Comparison of ENCODE assay signal across 31 cellular contexts in the genomic region with DNA sequence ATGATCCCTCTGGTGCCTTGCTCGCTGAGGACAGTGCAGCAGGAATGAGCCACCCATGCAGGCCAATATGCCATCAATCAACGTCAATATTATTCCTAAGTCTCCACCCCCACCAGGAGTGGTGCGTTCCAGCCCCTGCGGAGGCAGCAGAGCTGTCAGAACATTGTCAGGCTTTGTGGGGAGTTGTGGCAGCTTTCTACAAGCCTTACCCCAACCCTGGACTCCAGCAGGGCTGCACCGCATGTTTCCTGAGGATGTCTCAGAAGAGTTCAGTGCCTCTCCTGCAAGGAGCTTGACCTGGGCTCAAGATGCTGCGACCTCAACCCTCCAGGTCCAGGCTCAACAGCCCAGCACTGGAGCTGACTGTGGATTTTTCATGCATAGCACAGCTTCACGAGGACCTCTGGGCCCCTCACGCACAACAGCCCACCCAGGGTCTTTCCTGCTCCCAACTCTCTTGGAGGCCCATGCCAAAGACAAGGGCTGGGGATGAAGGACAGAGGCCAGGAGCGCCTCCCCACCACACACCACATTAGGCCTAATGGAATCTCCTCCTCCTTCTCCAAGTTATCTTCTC.
A peak's percentile ranks its signal among the peaks of the same experiment; 100 is the strongest.
DNase-seq lines count a peak whose midpoint lies in the region; ATAC-seq, FAIRE-seq and TF ChIP-seq lines count a peak whose summit lies in the region.
"Had no signal": no experiment of that assay in that cellular context is flagged by ENCODE, and none has a peak within 500 bp of the region (broad histone marks: within the 10 kb centered on the region; RNA-seq: fewer than 3 reads in every experiment).

No MANE protein-coding gene starts in this region.

- H2BK120ac ChIP-seq in neuronal stem cell (ENCODE audit: low read depth, low read length): no peak overlapping the region

- no peak overlapping the region for H3K23ac ChIP-seq in neuronal stem cell (ENCODE audit: low read depth, low read length, poor library complexity)

- H2BK15ac ChIP-seq in neuronal stem cell (ENCODE audit: low read length): no peak overlapping the region

- no CpG with 5 or more reads among the region's 9 CpGs for WGBS in neuronal stem cell (ENCODE audit: extremely low coverage in 2 of 2, insufficient read length in 2 of 2, insufficient replicate concordance in 1 of 2), 2 donors

- H2BK5ac ChIP-seq in neuronal stem cell (ENCODE audit: low read length): no peak overlapping the region

- no peak overlapping the region for H4K8ac ChIP-seq in neuronal stem cell (ENCODE audit: low read depth, low read length)

- H3K4me1 Mint-ChIP-seq in astrocyte (ENCODE audit: low read depth, unreplicated experiment): peaks cover 26% of the 10 kb centered on the region
- H3K4me1 Mint-ChIP-seq: activated CD4-positive, alpha-beta memory T cell treated with anti-CD3 and anti-CD28 coated beads, Interleukin-2, amount 10 ng/mL, durations not matched to agents 7 days and 5 days; activated naive CD8-positive, alpha-beta T cell treated with anti-CD3 and anti-CD28 coated beads, Interleukin-2, amount 50 U/mL, for 24 hours had no signal

- TF ChIP-seq CTCF in astrocyte (IDR thresholded peaks at IDR 0.05; ENCODE audit: insufficient read depth, low read depth, low read length): no peak

- ATAC-seq in HG03432 (IDR thresholded peaks at IDR 0.05; ENCODE audit: unreplicated experiment): no peak
- ATAC-seq: activated naive CD8-positive, alpha-beta T cell treated with anti-CD3 and anti-CD28 coated beads, Interleukin-2, amount 50 U/mL, for 24 hours; esophagus mucosa had no signal

- no peak overlapping the region for H2AK5ac ChIP-seq in neuronal stem cell (ENCODE audit: low read depth, low read length)

- H3K4me1 ChIP-seq in astrocyte (ENCODE audit: insufficient read depth, low read length) (peaks cover 25% of the 10 kb centered on the region), neuronal stem cell (ENCODE audit: control insufficient read depth in 2 of 2, insufficient read depth in 1 of 2, low read depth in 1 of 2, low read length in 2 of 2) (peaks cover 0 to 2% of the 10 kb centered on the region in 2 donors)
- H3K4me1 ChIP-seq: colonic mucosa, left lung, Peyer's patch had no signal

- no peak overlapping the region for H2AFZ ChIP-seq in astrocyte (ENCODE audit: low read depth, low read length)
- no peak overlapping the region for H2AFZ ChIP-seq in neuronal stem cell (ENCODE audit: low read length)
- H2AFZ ChIP-seq: hepatocyte had no signal

- H3K4me3 Mint-ChIP-seq in astrocyte (ENCODE audit: unreplicated experiment): no peak overlapping the region
- H3K4me3 Mint-ChIP-seq: activated CD4-positive, alpha-beta memory T cell treated with anti-CD3 and anti-CD28 coated beads, Interleukin-2, amount 10 ng/mL, durations not matched to agents 7 days and 5 days; activated naive CD8-positive, alpha-beta T cell treated with anti-CD3 and anti-CD28 coated beads, Interleukin-2, amount 50 U/mL, for 24 hours; activated T-cell treated with anti-CD3 and anti-CD28 coated beads, Interleukin-2, amount 50 U/mL, for 24 hours; brain; naive B cell had no signal

- H3K4ac ChIP-seq in neuronal stem cell (ENCODE audit: low read length): no peak overlapping the region

- no peak overlapping the region for H3K27ac Mint-ChIP-seq in astrocyte (ENCODE audit: unreplicated experiment)
- H3K27ac Mint-ChIP-seq: activated CD4-positive, alpha-beta memory T cell treated with anti-CD3 and anti-CD28 coated beads, Interleukin-2, amount 10 ng/mL, durations not matched to agents 7 days and 5 days; activated naive CD8-positive, alpha-beta T cell treated with anti-CD3 and anti-CD28 coated beads, Interleukin-2, amount 50 U/mL, for 24 hours; activated T-cell treated with anti-CD3 and anti-CD28 coated beads, Interleukin-2, amount 50 U/mL, for 24 hours; naive B cell had no signal

- H3K18ac ChIP-seq in neuronal stem cell (ENCODE audit: low read length): peak overlapping the region; percentile 49

- H3K4me3 ChIP-seq in astrocyte (ENCODE audit: insufficient read depth, low read depth, low read length) (no peak overlapping the region), neuronal stem cell (ENCODE audit: low read length in 2 of 2) (peak overlapping the region in 1 of 2 donors; percentile 5)
- H3K4me3 ChIP-seq: colonic mucosa, hepatocyte, left lung, Peyer's patch had no signal

- H3K79me1 ChIP-seq in neuronal stem cell (ENCODE audit: low read depth, low read length): no peaks in the 10 kb centered on the region

- H4K91ac ChIP-seq in neuronal stem cell (ENCODE audit: low read depth, low read length, poor library complexity): no peak overlapping the region

- H3K27me3 ChIP-seq in astrocyte (ENCODE audit: insufficient read depth, low read length): no peaks in the 10 kb centered on the region
- peaks cover 0 to 3% (median 0%) of the 10 kb centered on the region in 3 experiments for H3K27me3 ChIP-seq in neuronal stem cell (ENCODE audit: control insufficient read depth in 3 of 3, insufficient read depth in 3 of 3, low read depth in 1 of 3, low read length in 3 of 3)
- H3K27me3 ChIP-seq: colonic mucosa, hepatocyte, left lung, Peyer's patch had no signal

- H3K79me2 ChIP-seq in astrocyte (ENCODE audit: insufficient read depth, low read length): no peaks in the 10 kb centered on the region
- H3K79me2 ChIP-seq: hepatocyte had no signal

- peak; percentile 78 for DNase-seq in Daoy (ENCODE audit: low read depth)
- peak; percentile 50 for DNase-seq in M059J (ENCODE audit: low read depth)
- peak; percentile 14 for DNase-seq in astrocyte (ENCODE audit: low read depth)
- DNase-seq in neuronal stem cell (ENCODE audit: low spot score): no peak
- no peak for DNase-seq in SKM-1 (lab: John Stamatoyannopoulos, UW; ENCODE audit: unreplicated experiment)
- DNase-seq in NCI-H1417 (lab: John Stamatoyannopoulos, UW): no peak
- DNase-seq: activated CD4-positive, alpha-beta memory T cell treated with anti-CD3 and anti-CD28 coated beads, Interleukin-2, amount 10 ng/mL, durations not matched to agents 7 days and 5 days; activated CD4-positive, CD25-positive, alpha-beta regulatory T cell; activated gamma-delta T cell treated with Interleukin-2 at 50 U/mL for 16 hours; activated naive CD8-positive, alpha-beta T cell treated with anti-CD3 and anti-CD28 coated beads, Interleukin-2, amount 50 U/mL, for 24 hours; activated T-cell treated with anti-CD3 and anti-CD28 coated beads, Interleukin-2, amount 50 U/mL, for 24 hours; Calu3; colonic mucosa; effector memory CD4-positive, alpha-beta T cell; foreskin melanocyte; H7; left lung; MM.1S; naive B cell; NCI-H146; NCI-H510A treated with DMSO at 0.1 percent for 48 hours; occipital lobe; Peyer's patch; small intestine; stimulated activated CD4-positive, alpha-beta T cell treated with anti-CD3 and anti-CD28 coated beads, Interleukin-1b, Interleukin-23, amount 100 ng/mL, for 48 hours had no signal

- H3K9me3 Mint-ChIP-seq in astrocyte (ENCODE audit: unreplicated experiment): peaks cover 5% of the 10 kb centered on the region
- H3K9me3 Mint-ChIP-seq: activated CD4-positive, alpha-beta memory T cell treated with anti-CD3 and anti-CD28 coated beads, Interleukin-2, amount 10 ng/mL, durations not matched to agents 7 days and 5 days; activated naive CD8-positive, alpha-beta T cell treated with anti-CD3 and anti-CD28 coated beads, Interleukin-2, amount 50 U/mL, for 24 hours; activated T-cell treated with anti-CD3 and anti-CD28 coated beads, Interleukin-2, amount 50 U/mL, for 24 hours had no signal

- no peaks in the 10 kb centered on the region for H3K36me3 Mint-ChIP-seq in astrocyte (ENCODE audit: low read depth, unreplicated experiment)

- H4K20me1 ChIP-seq in astrocyte (ENCODE audit: insufficient read depth, low read length): no peaks in the 10 kb centered on the region

- H3K9ac ChIP-seq in astrocyte (ENCODE audit: low read length): peak overlapping the region; percentile 15
- H3K9ac ChIP-seq in neuronal stem cell (ENCODE audit: low read depth, low read length, poor library complexity): no peak overlapping the region

- H3K27ac ChIP-seq in astrocyte (ENCODE audit: low read depth, low read length) (peak overlapping the region; percentile 32), neuronal stem cell (replicated peaks; ENCODE audit: low read length) (no peak overlapping the region)
- H3K27ac ChIP-seq: C4-2B, colonic mucosa, hepatocyte, left lung, Peyer's patch had no signal

- no peak overlapping the region for H3K14ac ChIP-seq in neuronal stem cell (ENCODE audit: low read length)

- H3K4me2 ChIP-seq in astrocyte (ENCODE audit: low read length) (peak overlapping the region; percentile 69), neuronal stem cell (ENCODE audit: insufficient read depth, low read length, poor library complexity, severe bottlenecking) (no peak overlapping the region)
- H3K4me2 ChIP-seq: hepatocyte had no signal

- peaks cover 7% of the 10 kb centered on the region for H3K27me3 Mint-ChIP-seq in astrocyte (ENCODE audit: low read depth, unreplicated experiment)
- H3K27me3 Mint-ChIP-seq: activated naive CD8-positive, alpha-beta T cell treated with anti-CD3 and anti-CD28 coated beads, Interleukin-2, amount 50 U/mL, for 24 hours; activated T-cell treated with anti-CD3 and anti-CD28 coated beads, Interleukin-2, amount 50 U/mL, for 24 hours; brain had no signal

- H3K36me3 ChIP-seq in astrocyte (ENCODE audit: insufficient read depth, low read length): no peaks in the 10 kb centered on the region
- H3K36me3 ChIP-seq in neuronal stem cell (replicated peaks in 1 of 2; ENCODE audit: control insufficient read depth in 2 of 2, insufficient read depth in 2 of 2, low read length in 2 of 2): no peaks in the 10 kb centered on the region
- H3K36me3 ChIP-seq: colonic mucosa, left lung, Peyer's patch had no signal

- H2BK12ac ChIP-seq in neuronal stem cell (ENCODE audit: low read length): no peak overlapping the region

- FAIRE-seq in astrocyte (lab: Jason Lieb, UNC): no peak
- FAIRE-seq: GM12892, small intestine had no signal

- H3K9me3 ChIP-seq in astrocyte (ENCODE audit: insufficient read depth, low read depth, low read length): no peaks in the 10 kb centered on the region
- no peaks in the 10 kb centered on the region for H3K9me3 ChIP-seq in neuronal stem cell (replicated peaks in 1 of 2; ENCODE audit: control insufficient read depth in 2 of 2, insufficient read depth in 1 of 2, low read depth in 1 of 2, low read length in 2 of 2)
- H3K9me3 ChIP-seq: colonic mucosa, left lung, Peyer's patch had no signal

Comparison
In these comparisons a context has a peak if more than half of its experiments do, and no peak if none do; other contexts are left out.
1. DNase-seq: peak in Daoy (single experiment), M059J (single experiment) and astrocyte (single experiment); none in neuronal stem cell (single experiment), SKM-1 (single experiment) and NCI-H1417 (0 of 3).